Comparison of ENCODE assay signal across 1 cellular context in the genomic region with DNA sequence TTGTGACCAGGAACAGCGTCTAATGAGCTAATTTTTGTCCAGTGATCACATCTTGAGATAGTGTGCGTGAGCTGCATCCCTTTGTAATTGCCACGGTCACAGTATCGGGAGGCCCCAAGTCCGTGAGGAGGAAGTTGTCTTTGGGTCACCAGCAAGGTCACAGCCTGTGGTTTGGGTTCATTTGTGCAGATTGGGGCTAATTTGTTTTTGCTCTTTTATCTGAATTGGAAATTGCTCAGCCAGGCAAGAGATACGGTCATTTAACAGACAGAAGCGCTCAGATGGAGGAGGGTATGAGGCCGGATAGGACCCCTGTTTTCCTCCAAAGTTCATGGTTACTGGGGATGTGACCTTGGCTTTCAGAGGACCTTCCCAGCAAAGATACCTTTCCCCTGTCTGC.
TF ChIP-seq lines count a peak whose summit lies in the region.

No MANE protein-coding gene starts in this region.

TF ChIP-seq in HepG2, 621 proteins besides CTCF, POLR2A, EP300 and RAD21 (continued from another document):
- TF ChIP-seq, protein P1, sequence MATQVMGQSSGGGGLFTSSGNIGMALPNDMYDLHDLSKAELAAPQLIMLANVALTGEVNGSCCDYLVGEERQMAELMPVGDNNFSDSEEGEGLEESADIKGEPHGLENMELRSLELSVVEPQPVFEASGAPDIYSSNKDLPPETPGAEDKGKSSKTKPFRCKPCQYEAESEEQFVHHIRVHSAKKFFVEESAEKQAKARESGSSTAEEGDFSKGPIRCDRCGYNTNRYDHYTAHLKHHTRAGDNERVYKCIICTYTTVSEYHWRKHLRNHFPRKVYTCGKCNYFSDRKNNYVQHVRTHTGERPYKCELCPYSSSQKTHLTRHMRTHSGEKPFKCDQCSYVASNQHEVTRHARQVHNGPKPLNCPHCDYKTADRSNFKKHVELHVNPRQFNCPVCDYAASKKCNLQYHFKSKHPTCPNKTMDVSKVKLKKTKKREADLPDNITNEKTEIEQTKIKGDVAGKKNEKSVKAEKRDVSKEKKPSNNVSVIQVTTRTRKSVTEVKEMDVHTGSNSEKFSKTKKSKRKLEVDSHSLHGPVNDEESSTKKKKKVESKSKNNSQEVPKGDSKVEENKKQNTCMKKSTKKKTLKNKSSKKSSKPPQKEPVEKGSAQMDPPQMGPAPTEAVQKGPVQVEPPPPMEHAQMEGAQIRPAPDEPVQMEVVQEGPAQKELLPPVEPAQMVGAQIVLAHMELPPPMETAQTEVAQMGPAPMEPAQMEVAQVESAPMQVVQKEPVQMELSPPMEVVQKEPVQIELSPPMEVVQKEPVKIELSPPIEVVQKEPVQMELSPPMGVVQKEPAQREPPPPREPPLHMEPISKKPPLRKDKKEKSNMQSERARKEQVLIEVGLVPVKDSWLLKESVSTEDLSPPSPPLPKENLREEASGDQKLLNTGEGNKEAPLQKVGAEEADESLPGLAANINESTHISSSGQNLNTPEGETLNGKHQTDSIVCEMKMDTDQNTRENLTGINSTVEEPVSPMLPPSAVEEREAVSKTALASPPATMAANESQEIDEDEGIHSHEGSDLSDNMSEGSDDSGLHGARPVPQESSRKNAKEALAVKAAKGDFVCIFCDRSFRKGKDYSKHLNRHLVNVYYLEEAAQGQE (IDR thresholded peaks at IDR 0.05; ENCODE audit: borderline replicate concordance in 1 of 2, low read depth in 1 of 2, low read length in 2 of 2) = no peak
- TF ChIP-seq ATF1 (CRISPR knock-in tag; IDR thresholded peaks at IDR 0.05) (no peak), REL (CRISPR knock-in tag; conservative IDR thresholded peaks at IDR 0.05) (no peak), ZNF382 (CRISPR knock-in tag; IDR thresholded peaks at IDR 0.05; ENCODE audit: borderline replicate concordance) (no peak), NKX3-1 (CRISPR knock-in tag; IDR thresholded peaks at IDR 0.05) (no peak), IRX3 (CRISPR knock-in tag; IDR thresholded peaks at IDR 0.05; ENCODE audit: borderline replicate concordance, low read depth) (no peak), HDAC1 (CRISPR knock-in tag; IDR thresholded peaks at IDR 0.05) (peak; percentile 29; the same call in 1 of the 2 replicates), HOXA7 (CRISPR knock-in tag; IDR thresholded peaks at IDR 0.05) (no peak), NR2F2 (IDR thresholded peaks at IDR 0.05; ENCODE audit: borderline replicate concordance, low read depth) (peak; percentile 27; the same call in 1 of the 2 replicates), ZNF816 (CRISPR knock-in tag; IDR thresholded peaks at IDR 0.05; ENCODE audit: borderline replicate concordance) (no peak), NR2F1 (CRISPR knock-in tag; IDR thresholded peaks at IDR 0.05) (peak; percentile 15 to 27; a peak in 1 of 4 replicates)
- TF ChIP-seq, protein P2, sequence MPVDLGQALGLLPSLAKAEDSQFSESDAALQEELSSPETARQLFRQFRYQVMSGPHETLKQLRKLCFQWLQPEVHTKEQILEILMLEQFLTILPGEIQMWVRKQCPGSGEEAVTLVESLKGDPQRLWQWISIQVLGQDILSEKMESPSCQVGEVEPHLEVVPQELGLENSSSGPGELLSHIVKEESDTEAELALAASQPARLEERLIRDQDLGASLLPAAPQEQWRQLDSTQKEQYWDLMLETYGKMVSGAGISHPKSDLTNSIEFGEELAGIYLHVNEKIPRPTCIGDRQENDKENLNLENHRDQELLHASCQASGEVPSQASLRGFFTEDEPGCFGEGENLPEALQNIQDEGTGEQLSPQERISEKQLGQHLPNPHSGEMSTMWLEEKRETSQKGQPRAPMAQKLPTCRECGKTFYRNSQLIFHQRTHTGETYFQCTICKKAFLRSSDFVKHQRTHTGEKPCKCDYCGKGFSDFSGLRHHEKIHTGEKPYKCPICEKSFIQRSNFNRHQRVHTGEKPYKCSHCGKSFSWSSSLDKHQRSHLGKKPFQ (CRISPR knock-in tag; IDR thresholded peaks at IDR 0.05; ENCODE audit: insufficient replicate concordance) = no peak
- TF ChIP-seq, protein P3, sequence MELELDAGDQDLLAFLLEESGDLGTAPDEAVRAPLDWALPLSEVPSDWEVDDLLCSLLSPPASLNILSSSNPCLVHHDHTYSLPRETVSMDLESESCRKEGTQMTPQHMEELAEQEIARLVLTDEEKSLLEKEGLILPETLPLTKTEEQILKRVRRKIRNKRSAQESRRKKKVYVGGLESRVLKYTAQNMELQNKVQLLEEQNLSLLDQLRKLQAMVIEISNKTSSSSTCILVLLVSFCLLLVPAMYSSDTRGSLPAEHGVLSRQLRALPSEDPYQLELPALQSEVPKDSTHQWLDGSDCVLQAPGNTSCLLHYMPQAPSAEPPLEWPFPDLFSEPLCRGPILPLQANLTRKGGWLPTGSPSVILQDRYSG (CRISPR knock-in tag; IDR thresholded peaks at IDR 0.05) = no peak
- TF ChIP-seq, protein P4, sequence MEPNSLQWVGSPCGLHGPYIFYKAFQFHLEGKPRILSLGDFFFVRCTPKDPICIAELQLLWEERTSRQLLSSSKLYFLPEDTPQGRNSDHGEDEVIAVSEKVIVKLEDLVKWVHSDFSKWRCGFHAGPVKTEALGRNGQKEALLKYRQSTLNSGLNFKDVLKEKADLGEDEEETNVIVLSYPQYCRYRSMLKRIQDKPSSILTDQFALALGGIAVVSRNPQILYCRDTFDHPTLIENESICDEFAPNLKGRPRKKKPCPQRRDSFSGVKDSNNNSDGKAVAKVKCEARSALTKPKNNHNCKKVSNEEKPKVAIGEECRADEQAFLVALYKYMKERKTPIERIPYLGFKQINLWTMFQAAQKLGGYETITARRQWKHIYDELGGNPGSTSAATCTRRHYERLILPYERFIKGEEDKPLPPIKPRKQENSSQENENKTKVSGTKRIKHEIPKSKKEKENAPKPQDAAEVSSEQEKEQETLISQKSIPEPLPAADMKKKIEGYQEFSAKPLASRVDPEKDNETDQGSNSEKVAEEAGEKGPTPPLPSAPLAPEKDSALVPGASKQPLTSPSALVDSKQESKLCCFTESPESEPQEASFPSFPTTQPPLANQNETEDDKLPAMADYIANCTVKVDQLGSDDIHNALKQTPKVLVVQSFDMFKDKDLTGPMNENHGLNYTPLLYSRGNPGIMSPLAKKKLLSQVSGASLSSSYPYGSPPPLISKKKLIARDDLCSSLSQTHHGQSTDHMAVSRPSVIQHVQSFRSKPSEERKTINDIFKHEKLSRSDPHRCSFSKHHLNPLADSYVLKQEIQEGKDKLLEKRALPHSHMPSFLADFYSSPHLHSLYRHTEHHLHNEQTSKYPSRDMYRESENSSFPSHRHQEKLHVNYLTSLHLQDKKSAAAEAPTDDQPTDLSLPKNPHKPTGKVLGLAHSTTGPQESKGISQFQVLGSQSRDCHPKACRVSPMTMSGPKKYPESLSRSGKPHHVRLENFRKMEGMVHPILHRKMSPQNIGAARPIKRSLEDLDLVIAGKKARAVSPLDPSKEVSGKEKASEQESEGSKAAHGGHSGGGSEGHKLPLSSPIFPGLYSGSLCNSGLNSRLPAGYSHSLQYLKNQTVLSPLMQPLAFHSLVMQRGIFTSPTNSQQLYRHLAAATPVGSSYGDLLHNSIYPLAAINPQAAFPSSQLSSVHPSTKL (CRISPR knock-in tag; IDR thresholded peaks at IDR 0.05) = peak; percentile 34; the same call in 1 of the 2 replicates
TF ChIP-seq in HepG2: peak in this region for 14.
